ENCODE assay signal across 8 cellular contexts in the genomic region with DNA sequence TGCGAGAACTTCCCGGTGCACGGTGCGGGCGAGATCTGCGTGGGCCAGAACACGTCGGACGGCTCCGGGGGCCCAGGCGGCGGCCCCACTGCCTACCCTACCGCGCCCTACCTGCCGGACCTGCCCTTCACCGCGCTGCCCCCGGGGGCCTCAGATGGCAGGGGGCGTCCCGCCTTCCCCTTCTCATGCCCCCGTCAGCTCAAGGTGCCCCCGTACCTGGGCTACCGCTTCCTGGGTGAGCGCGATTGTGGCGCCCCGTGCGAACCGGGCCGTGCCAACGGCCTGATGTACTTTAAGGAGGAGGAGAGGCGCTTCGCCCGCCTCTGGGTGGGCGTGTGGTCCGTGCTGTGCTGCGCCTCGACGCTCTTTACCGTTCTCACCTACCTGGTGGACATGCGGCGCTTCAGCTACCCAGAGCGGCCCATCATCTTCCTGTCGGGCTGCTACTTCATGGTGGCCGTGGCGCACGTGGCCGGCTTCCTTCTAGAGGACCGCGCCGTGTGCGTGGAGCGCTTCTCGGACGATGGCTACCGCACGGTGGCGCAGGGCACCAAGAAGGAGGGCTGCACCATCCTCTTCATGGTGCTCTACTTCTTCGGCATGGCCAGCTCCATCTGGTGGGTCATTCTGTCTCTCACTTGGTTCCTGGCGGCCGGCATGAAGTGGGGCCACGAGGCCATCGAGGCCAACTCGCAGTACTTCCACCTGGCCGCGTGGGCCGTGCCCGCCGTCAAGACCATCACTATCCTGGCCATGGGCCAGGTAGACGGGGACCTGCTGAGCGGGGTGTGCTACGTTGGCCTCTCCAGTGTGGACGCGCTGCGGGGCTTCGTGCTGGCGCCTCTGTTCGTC. TPM values are rescaled to one million over a fixed set of nuclear protein-coding genes. Genes with fewer than 3 reads are reported as not detected.
DNase-seq lines count a peak whose midpoint lies in the region; ATAC-seq and TF ChIP-seq lines count a peak whose summit lies in the region.

No MANE protein-coding gene starts in this region.

- H3K4me1 ChIP-seq in muscle layer of duodenum (ENCODE audit: control insufficient read depth in 1 of 2, insufficient read depth in 2 of 2, low read length in 2 of 2) = peaks cover 0 to 10% of the 10 kb centered on the region in 2 donors
- H3K4me1 ChIP-seq in vagina = peaks cover 41% of the 10 kb centered on the region

- H3K36me3 ChIP-seq in WERI-Rb-1 (peaks cover 13% of the 10 kb centered on the region), muscle layer of duodenum (ENCODE audit: control insufficient read depth in 1 of 2, insufficient read depth in 2 of 2, low read length in 2 of 2) (peaks cover 0 to 7% of the 10 kb centered on the region in 2 donors), vagina (no peaks in the 10 kb centered on the region)

- DNase-seq in WERI-Rb-1 (no peak), erythroblast (lab: John Stamatoyannopoulos, UW) (peak; percentile 60 to 63), vagina (ENCODE audit: extremely low spot score in 2 of 2) (no peak), OCI-M1 (lab: John Stamatoyannopoulos, UW) (no peak)

- TF ChIP-seq POLR2A in erythroblast (IDR thresholded peaks at IDR 0.05; ENCODE audit: low read length) = no peak
- TF ChIP-seq POLR2A in vagina (IDR thresholded peaks at IDR 0.05) = no peak

- H3K4me3 ChIP-seq in WERI-Rb-1 (ENCODE audit: low read depth, low read length) (peak overlapping the region; percentile 57), muscle layer of duodenum (ENCODE audit: low read depth in 1 of 2, low read length in 2 of 2) (peak overlapping the region; percentile 79 to 83), vagina (peak overlapping the region; percentile 64 to 84)

- H3K27me3 ChIP-seq in WERI-Rb-1 (ENCODE audit: insufficient read depth, low read depth, severe bottlenecking) (no peaks in the 10 kb centered on the region), muscle layer of duodenum (ENCODE audit: low read depth, low read length) (no peaks in the 10 kb centered on the region), vagina (no peaks in the 10 kb centered on the region)

- intact Hi-C loops in vagina (cut with DNase I) = loop anchor here (5.0 to 10.0 kb wide), 2 partner anchors 137 to 151 kb away; no protein-coding TSS in a partner anchor

- TF ChIP-seq CTCF in GM12873 (IDR thresholded peaks at IDR 0.05; ENCODE audit: insufficient read depth, low read depth, low read length, missing control alignments) (peak; percentile 9), WERI-Rb-1 (IDR thresholded peaks at IDR 0.05; ENCODE audit: low read depth, low read length) (no peak), vagina (IDR thresholded peaks at IDR 0.05) (peak in 2 of 3 experiments; percentile 64 to 67)

- no peaks in the 10 kb centered on the region for H3K9me3 ChIP-seq in WERI-Rb-1 (ENCODE audit: severe bottlenecking)
- H3K9me3 ChIP-seq in muscle layer of duodenum (ENCODE audit: control insufficient read depth in 1 of 2, low read length in 2 of 2) = no peaks in the 10 kb centered on the region
- H3K9me3 ChIP-seq in vagina = no peaks in the 10 kb centered on the region

- H3K27ac ChIP-seq in WERI-Rb-1 (peak overlapping the region; percentile 88; the same call in 1 of the 2 replicates), muscle layer of duodenum (ENCODE audit: low read length) (peak overlapping the region; percentile 39), vagina (peak overlapping the region; percentile 92)

- ATAC-seq in GM21619 (IDR thresholded peaks at IDR 0.05; ENCODE audit: unreplicated experiment) = no peak
- no peak for ATAC-seq in GM21526 (IDR thresholded peaks at IDR 0.05; ENCODE audit: low FRiP score, unreplicated experiment)

RNA-seq across cellular contexts. Expression of a gene that starts 1.7 kb away (rescaled TPM):
- total RNA-seq in vagina = 37.1 TPM

RNA-seq across cellular contexts. Expression of a gene that starts 37.7 kb away (rescaled TPM):
- total RNA-seq in vagina = not detected

Comparison
In these comparisons a context has a peak if more than half of its experiments do, and no peak if none do; other contexts are left out.
1. DNase-seq: peak in erythroblast (2 of 2); none in WERI-Rb-1 (single experiment), vagina (0 of 2) and OCI-M1 (single experiment).
2. H3K27ac ChIP-seq: peak in every context shown above with its lines; median percentile 92 in vagina; 88 in WERI-Rb-1; 39 in muscle layer of duodenum.
3. Peak in every context shown above with its lines, with median percentiles within 50 percentile points of each other: H3K4me3 ChIP-seq.